In the genomic region with DNA sequence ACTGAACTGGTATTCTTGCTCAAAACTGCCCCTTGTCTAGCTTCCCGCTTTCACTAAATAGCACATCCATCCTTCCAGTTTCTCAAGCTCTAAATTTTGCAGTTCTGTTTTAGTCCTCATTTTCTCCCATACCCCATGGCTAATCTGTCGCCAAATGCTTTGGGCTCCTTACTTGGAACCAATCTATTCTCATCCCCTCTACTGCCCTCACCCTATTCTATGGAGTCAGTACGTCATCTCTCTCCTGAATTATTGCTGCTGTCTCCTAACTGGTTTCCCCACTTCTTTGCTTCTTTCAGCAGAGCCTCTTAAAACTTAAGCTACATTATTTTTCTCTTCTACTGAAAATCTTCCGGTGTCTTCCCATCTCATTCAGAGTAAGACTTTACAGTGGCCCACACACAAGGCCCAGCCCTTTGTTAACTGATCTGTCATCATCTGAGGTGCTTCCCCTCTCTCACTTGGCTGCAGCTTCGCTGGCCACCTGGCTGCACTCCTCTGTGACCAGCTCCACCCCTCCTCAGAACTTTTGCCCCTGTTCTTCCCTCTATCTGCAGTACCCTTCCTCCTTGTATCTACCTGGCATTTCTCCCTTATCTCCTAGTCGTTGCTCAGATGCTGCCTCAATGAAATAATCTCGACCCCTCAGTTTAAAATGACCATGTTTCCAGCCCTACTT, we compare ENCODE assay signal across 1 cellular context.
A peak's percentile ranks its signal among the peaks of the same experiment; 100 is the strongest.
TF ChIP-seq lines count a peak whose summit lies in the region.

No MANE protein-coding gene starts in this region.

TF ChIP-seq in GM12878, 131 proteins besides CTCF, POLR2A, EP300 and RAD21 (continued from another document):
- TF ChIP-seq TCF3 (IDR thresholded peaks at IDR 0.05; ENCODE audit: borderline replicate concordance, insufficient read depth, low read depth, low read length): peak; percentile 55; the same call in 1 of the 2 replicates
TF ChIP-seq in GM12878: peak in this region for 4.
